ENCODE assay signal across 7 cellular contexts in genomic region chr2:43169091-43169936, GRCh38. TPM values are rescaled to one million over a fixed set of nuclear protein-coding genes. Genes with fewer than 3 reads are reported as not detected.
DNase-seq lines count a peak whose midpoint lies in the region; ATAC-seq, FAIRE-seq and TF ChIP-seq lines count a peak whose summit lies in the region.

No MANE protein-coding gene starts in this region.

- H3K9me3 ChIP-seq in KOPT-K1 (ENCODE audit: insufficient read depth, low read length, poor library complexity, severe bottlenecking) (no peaks in the 10 kb centered on the region), astrocyte (ENCODE audit: insufficient read depth, low read depth, low read length) (peaks cover 1% of the 10 kb centered on the region), vagina (no peaks in the 10 kb centered on the region)

- peaks cover 24% of the 10 kb centered on the region for H3K4me1 Mint-ChIP-seq in astrocyte (ENCODE audit: low read depth, unreplicated experiment)

- H4K20me1 ChIP-seq in astrocyte (ENCODE audit: insufficient read depth, low read length): no peaks in the 10 kb centered on the region

- peak; percentile 41 for ATAC-seq in GM19395 (IDR thresholded peaks at IDR 0.05; ENCODE audit: unreplicated experiment)

- H3K27me3 Mint-ChIP-seq in astrocyte (ENCODE audit: low read depth, unreplicated experiment): peaks cover 2% of the 10 kb centered on the region

- FAIRE-seq in astrocyte (lab: Jason Lieb, UNC): no peak

- no peak for TF ChIP-seq POLR2A in vagina (IDR thresholded peaks at IDR 0.05)

- no peak overlapping the region for H3K4me3 Mint-ChIP-seq in astrocyte (ENCODE audit: unreplicated experiment)

- peak overlapping the region; percentile 61 for H2AFZ ChIP-seq in astrocyte (ENCODE audit: low read depth, low read length)

- peak overlapping the region; percentile 92 for H3K27ac Mint-ChIP-seq in astrocyte (ENCODE audit: unreplicated experiment)

- no peaks in the 10 kb centered on the region for H3K79me2 ChIP-seq in astrocyte (ENCODE audit: insufficient read depth, low read length)

- H3K27me3 ChIP-seq in astrocyte (ENCODE audit: insufficient read depth, low read length) (no peaks in the 10 kb centered on the region), vagina (no peaks in the 10 kb centered on the region)

- H3K27ac ChIP-seq in KOPT-K1 (ENCODE audit: low read depth, low read length, poor library complexity, severe bottlenecking): peak overlapping the region; percentile 57
- peak overlapping the region; percentile 47 for H3K27ac ChIP-seq in astrocyte (ENCODE audit: low read depth, low read length)
- peak overlapping the region; percentile 55 for H3K27ac ChIP-seq in vagina

- H3K4me3 ChIP-seq in astrocyte (ENCODE audit: insufficient read depth, low read depth, low read length) (peak overlapping the region; percentile 28), vagina (no peak overlapping the region)

- peak overlapping the region; percentile 66 for H3K9ac ChIP-seq in astrocyte (ENCODE audit: low read length)

- H3K36me3 ChIP-seq in KOPT-K1 (ENCODE audit: insufficient read depth, low read length) (no peaks in the 10 kb centered on the region), astrocyte (ENCODE audit: insufficient read depth, low read length) (no peaks in the 10 kb centered on the region), vagina (no peaks in the 10 kb centered on the region)

- DNase-seq in astrocyte (ENCODE audit: low read depth) (no peak), medulla oblongata (ENCODE audit: extremely low spot score) (peak; percentile 24), vagina (ENCODE audit: extremely low spot score in 2 of 2) (no peak)
- DNase-seq in stimulated activated CD4-positive, alpha-beta T cell treated with anti-CD3 and anti-CD28 coated beads, Interleukin-1b, Interleukin-23, amount 100 ng/mL, for 48 hours: no peak
- no peak for DNase-seq in NK-92 treated with Interleukin-12 subunit alpha and Interleukin-12 subunit beta, amount 100 ng/mL, for 24 hours (lab: John Stamatoyannopoulos, UW)

- H3K4me2 ChIP-seq in astrocyte (ENCODE audit: low read length): peak overlapping the region; percentile 79

- peaks cover 18% of the 10 kb centered on the region for H3K4me1 ChIP-seq in astrocyte (ENCODE audit: insufficient read depth, low read length)
- H3K4me1 ChIP-seq in vagina: peaks cover 26% of the 10 kb centered on the region

- intact Hi-C loops in vagina (cut with DNase I): no loop called here

- H3K9me3 Mint-ChIP-seq in astrocyte (ENCODE audit: unreplicated experiment): no peaks in the 10 kb centered on the region

- no peak for TF ChIP-seq CTCF in astrocyte (IDR thresholded peaks at IDR 0.05; ENCODE audit: insufficient read depth, low read depth, low read length)
- no peak for TF ChIP-seq CTCF in vagina (IDR thresholded peaks at IDR 0.05)

- H3K36me3 Mint-ChIP-seq in astrocyte (ENCODE audit: low read depth, unreplicated experiment): no peaks in the 10 kb centered on the region

RNA-seq across cellular contexts. Expression of gene ZFP36L2, which starts 57.1 kb away (rescaled TPM):
- total RNA-seq in astrocyte (44.5 and 49.5 TPM in 2 replicates), vagina (206 TPM)
